In genomic region chr16:53886482-53887378, GRCh38 we compare ENCODE assay signal across 14 cellular contexts.
A peak's percentile ranks its signal among the peaks of the same experiment; 100 is the strongest.
DNase-seq lines count a peak whose midpoint lies in the region; ATAC-seq and TF ChIP-seq lines count a peak whose summit lies in the region.
"Had no signal": no experiment of that assay in that cellular context is flagged by ENCODE, and none has a peak within 500 bp of the region (broad histone marks: within the 10 kb centered on the region; RNA-seq: fewer than 3 reads in every experiment).

No MANE protein-coding gene starts in this region.

- no peaks in the 10 kb centered on the region; the same call in 1 of the 2 replicates for H3K36me3 ChIP-seq in Caco-2 (ENCODE audit: control insufficient read depth, insufficient read depth, low read length)
- H3K36me3 ChIP-seq: HAP-1 had no signal

- peak; percentile 2 for DNase-seq in NCI-H146 (lab: John Stamatoyannopoulos, UW)
- DNase-seq in NCI-H146 treated with DMSO at 0.1 percent for 48 hours (lab: John Stamatoyannopoulos, UW; ENCODE audit: unreplicated experiment) = no peak
- DNase-seq in Caco-2 = no peak
- DNase-seq in NCI-H2107 treated with DMSO at 0.1 percent for 48 hours (lab: John Stamatoyannopoulos, UW; ENCODE audit: unreplicated experiment) = peak; percentile 66
- no peak for DNase-seq in mesothelial cell of epicardium (ENCODE audit: low spot score in 2 of 2, unreplicated experiment in 2 of 2)
- DNase-seq in NCI-H526 (lab: John Stamatoyannopoulos, UW) = no peak
- DNase-seq: ACHN; Calu3; CD4-positive, CD25-positive, alpha-beta regulatory T cell; DND-41; GDM1 had no signal

- POLR2A ChIA-PET in Caco-2 (lab: Charles Lee) = interaction anchor here (1.0 kb wide), 1 partner anchor 93 kb away, joined by 3 read pairs; no protein-coding TSS in a partner anchor

- TF ChIP-seq CTCF in Caco-2 (IDR thresholded peaks at IDR 0.05; ENCODE audit: insufficient read depth in 1 of 2, low read depth in 1 of 2, low read length in 1 of 2, severe bottlenecking in 1 of 2, unreplicated experiment in 1 of 2) (no peak), mesothelial cell of epicardium (IDR thresholded peaks at IDR 0.05; ENCODE audit: unreplicated experiment) (no peak)

- BruUV-seq in Caco-2 (replicated peaks; lab: Mats Ljungman, UMichigan) = no TSS peak

- H3K9me3 Mint-ChIP-seq in Caco-2 (ENCODE audit: unreplicated experiment) = peaks cover 10% of the 10 kb centered on the region
- no peaks in the 10 kb centered on the region for H3K9me3 Mint-ChIP-seq in mesothelial cell of epicardium

- H3K36me3 Mint-ChIP-seq in Caco-2 (ENCODE audit: insufficient read depth, unreplicated experiment) = peaks cover 23% of the 10 kb centered on the region
- H3K36me3 Mint-ChIP-seq in mesothelial cell of epicardium = peaks cover 21% of the 10 kb centered on the region

- H3K4me3 ChIP-seq in Caco-2 (ENCODE audit: low read depth, low read length) = no peak overlapping the region
- H3K4me3 ChIP-seq: BLaER1 treated with 17β-estradiol and CSF1 and Interleukin-3, amounts not matched to agents 10 nM and 100 nM; HAP-1 had no signal

- H3K27ac Mint-ChIP-seq in Caco-2 (ENCODE audit: unreplicated experiment) = peak overlapping the region; percentile 35
- H3K27ac Mint-ChIP-seq in mesothelial cell of epicardium = peak overlapping the region; percentile 40

- peaks cover 27% of the 10 kb centered on the region for H3K4me1 Mint-ChIP-seq in Caco-2 (ENCODE audit: low read depth, unreplicated experiment)
- H3K4me1 Mint-ChIP-seq in mesothelial cell of epicardium = peaks cover 12% of the 10 kb centered on the region

- ATAC-seq in GM21447 (IDR thresholded peaks at IDR 0.05; ENCODE audit: unreplicated experiment) = no peak

- intact Hi-C loops in Caco-2 (cut with micrococcal nuclease; ENCODE audit: unreplicated experiment) = no loop called here

- no peaks in the 10 kb centered on the region for H3K27me3 ChIP-seq in Caco-2 (replicated peaks; ENCODE audit: control insufficient read depth, insufficient read depth, low read length)
- H3K27me3 ChIP-seq: BLaER1 treated with 17β-estradiol and CSF1 and Interleukin-3, amounts not matched to agents 10 nM and 100 nM had no signal

- H3K4me1 ChIP-seq in Caco-2 = peaks cover 27% of the 10 kb centered on the region

- CTCF ChIA-PET in Caco-2 (lab: Charles Lee) = no interaction called here

- no peaks in the 10 kb centered on the region for H3K9me3 ChIP-seq in Caco-2
- H3K9me3 ChIP-seq: BLaER1 treated with 17β-estradiol and CSF1 and Interleukin-3, amounts not matched to agents 10 nM and 100 nM; HAP-1 had no signal

- H3K27me3 Mint-ChIP-seq in Caco-2 (ENCODE audit: insufficient read depth, unreplicated experiment) (no peaks in the 10 kb centered on the region), mesothelial cell of epicardium (ENCODE audit: low read depth) (no peaks in the 10 kb centered on the region)
- H3K27me3 Mint-ChIP-seq: CD4-positive, CD25-positive, alpha-beta regulatory T cell had no signal

- H3K4me3 Mint-ChIP-seq in Caco-2 (ENCODE audit: unreplicated experiment) (no peak overlapping the region), mesothelial cell of epicardium (no peak overlapping the region)
- H3K4me3 Mint-ChIP-seq: CD4-positive, CD25-positive, alpha-beta regulatory T cell had no signal

Comparison
In these comparisons a context has a peak if more than half of its experiments do, and no peak if none do; other contexts are left out.
1. DNase-seq: peak in NCI-H146 (single experiment) and NCI-H2107 treated with DMSO at 0.1 percent for 48 hours (single experiment); none in NCI-H146 treated with DMSO at 0.1 percent for 48 hours (single experiment), Caco-2 (0 of 2), mesothelial cell of epicardium (0 of 2) and NCI-H526 (0 of 2).